19 cellular contexts compared by ENCODE assay signal in the genomic region with DNA sequence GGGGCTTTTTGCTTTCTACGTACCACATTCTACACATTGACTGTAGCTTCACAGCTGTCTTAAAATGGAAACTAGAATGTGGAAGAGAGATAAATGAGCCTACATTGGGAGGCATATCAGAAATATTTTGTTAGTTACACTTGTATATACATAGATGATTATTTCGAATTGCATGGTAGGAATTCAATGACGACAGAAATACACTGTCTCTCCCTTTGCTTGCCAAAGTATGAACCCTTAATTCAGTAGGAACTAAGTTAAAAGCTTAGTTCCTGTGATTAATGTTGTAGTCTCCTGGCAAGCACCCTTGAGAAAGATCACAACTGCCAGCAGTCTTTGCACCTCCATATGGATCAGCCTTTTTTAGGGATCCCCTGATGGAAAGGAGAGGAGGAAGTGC. TPM values are rescaled to one million over a fixed set of nuclear protein-coding genes. Genes with fewer than 3 reads are reported as not detected.
"Had no signal": no experiment of that assay in that cellular context is flagged by ENCODE, and none has a peak within 500 bp of the region (broad histone marks: within the 10 kb centered on the region; RNA-seq: fewer than 3 reads in every experiment).

No MANE protein-coding gene starts in this region.

- DNase-seq: activated B cell treated with CpG ODN at 0.5 μM for 24 hours; activated CD4-positive, alpha-beta T cell treated with anti-CD3 and anti-CD28 coated beads for 48 hours; activated CD8-positive, alpha-beta T cell treated with anti-CD3 and anti-CD28 coated beads for 36 hours; activated effector memory CD4-positive, alpha-beta T cell treated with Interleukin-2 at 50 U/mL for 16 hours; activated naive CD4-positive, alpha-beta T cell treated with anti-CD3 and anti-CD28 coated beads, Interleukin-2, amount 50 U/mL, for 16 hours; activated T-cell treated with anti-CD3 and anti-CD28 coated beads, Interleukin-2, amount 50 U/mL, for 4 hours; adrenal gland; body of pancreas; caudate nucleus; left ventricle myocardium inferior; naive B cell; ovary; sigmoid colon; stimulated activated CD4-positive, alpha-beta T cell treated with anti-CD3 and anti-CD28 coated beads, Interleukin-1b, Interleukin-23, amount 100 ng/mL, for 48 hours; stimulated activated naive CD8-positive, alpha-beta T cell treated with anti-CD3 and anti-CD28 coated beads, Interleukin-15, amount 100 ng/mL, for 72 hours had no signal

- H2AFZ ChIP-seq: neural progenitor cell had no signal

- H3K4me3 Mint-ChIP-seq: activated B cell treated with CpG ODN at 0.5 μM for 24 hours; activated CD8-positive, alpha-beta T cell treated with anti-CD3 and anti-CD28 coated beads for 36 hours; activated T-cell treated with anti-CD3 and anti-CD28 coated beads, Interleukin-2, amount 50 U/mL, for 4 hours; naive B cell; neural progenitor cell; stimulated activated naive CD8-positive, alpha-beta T cell treated with anti-CD3 and anti-CD28 coated beads, Interleukin-15, amount 100 ng/mL, for 72 hours; type B pancreatic cell had no signal

- H3K36me3 Mint-ChIP-seq: naive B cell, neural progenitor cell, type B pancreatic cell had no signal

- ATAC-seq: activated CD8-positive, alpha-beta T cell treated with anti-CD3 and anti-CD28 coated beads for 36 hours; activated T-cell treated with anti-CD3 and anti-CD28 coated beads, Interleukin-2, amount 50 U/mL, for 4 hours; body of pancreas; gastroesophageal sphincter; stimulated activated naive CD8-positive, alpha-beta T cell treated with anti-CD3 and anti-CD28 coated beads, Interleukin-15, amount 100 ng/mL, for 72 hours had no signal

- H3K4me1 Mint-ChIP-seq: activated B cell treated with CpG ODN at 0.5 μM for 24 hours; naive B cell; neural progenitor cell; stimulated activated naive CD8-positive, alpha-beta T cell treated with anti-CD3 and anti-CD28 coated beads, Interleukin-15, amount 100 ng/mL, for 72 hours had no signal

- H3K4me1 ChIP-seq: adrenal gland, body of pancreas, gastroesophageal sphincter, left ventricle myocardium inferior, neural progenitor cell, sigmoid colon had no signal

- H3K4me3 ChIP-seq: adrenal gland, body of pancreas, gastroesophageal sphincter, left ventricle myocardium inferior, neural progenitor cell, ovary, sigmoid colon had no signal

- H3K27ac Mint-ChIP-seq: activated B cell treated with CpG ODN at 0.5 μM for 24 hours; activated CD8-positive, alpha-beta T cell treated with anti-CD3 and anti-CD28 coated beads for 36 hours; naive B cell; neural progenitor cell; stimulated activated naive CD8-positive, alpha-beta T cell treated with anti-CD3 and anti-CD28 coated beads, Interleukin-15, amount 100 ng/mL, for 72 hours; type B pancreatic cell had no signal

- H3K9me3 Mint-ChIP-seq: activated B cell treated with CpG ODN at 0.5 μM for 24 hours; activated CD8-positive, alpha-beta T cell treated with anti-CD3 and anti-CD28 coated beads for 36 hours; neural progenitor cell; type B pancreatic cell had no signal

- H3K27ac ChIP-seq: adrenal gland, body of pancreas, gastroesophageal sphincter, left ventricle myocardium inferior, neural progenitor cell, ovary, sigmoid colon had no signal

- H3K27me3 Mint-ChIP-seq: activated B cell treated with CpG ODN at 0.5 μM for 24 hours; activated CD8-positive, alpha-beta T cell treated with anti-CD3 and anti-CD28 coated beads for 36 hours; naive B cell; stimulated activated naive CD8-positive, alpha-beta T cell treated with anti-CD3 and anti-CD28 coated beads, Interleukin-15, amount 100 ng/mL, for 72 hours had no signal

- H3K4me2 ChIP-seq: neural progenitor cell had no signal

- H3K27me3 ChIP-seq: body of pancreas, ovary, sigmoid colon had no signal

- H3K36me3 ChIP-seq: adrenal gland, gastroesophageal sphincter, left ventricle myocardium inferior, neural progenitor cell, ovary, sigmoid colon had no signal

- H3K9me3 ChIP-seq: adrenal gland, body of pancreas, gastroesophageal sphincter, left ventricle myocardium inferior, ovary, sigmoid colon had no signal

RNA-seq across cellular contexts. Expression of gene C11orf87, which starts 10.1 kb away (rescaled TPM):
- total RNA-seq: activated B cell treated with CpG ODN at 0.5 μM for 24 hours; activated CD8-positive, alpha-beta T cell treated with anti-CD3 and anti-CD28 coated beads for 36 hours; activated T-cell treated with anti-CD3 and anti-CD28 coated beads, Interleukin-2, amount 50 U/mL, for 4 hours; body of pancreas; mononuclear cell; sigmoid colon had no signal
